In the genomic region with DNA sequence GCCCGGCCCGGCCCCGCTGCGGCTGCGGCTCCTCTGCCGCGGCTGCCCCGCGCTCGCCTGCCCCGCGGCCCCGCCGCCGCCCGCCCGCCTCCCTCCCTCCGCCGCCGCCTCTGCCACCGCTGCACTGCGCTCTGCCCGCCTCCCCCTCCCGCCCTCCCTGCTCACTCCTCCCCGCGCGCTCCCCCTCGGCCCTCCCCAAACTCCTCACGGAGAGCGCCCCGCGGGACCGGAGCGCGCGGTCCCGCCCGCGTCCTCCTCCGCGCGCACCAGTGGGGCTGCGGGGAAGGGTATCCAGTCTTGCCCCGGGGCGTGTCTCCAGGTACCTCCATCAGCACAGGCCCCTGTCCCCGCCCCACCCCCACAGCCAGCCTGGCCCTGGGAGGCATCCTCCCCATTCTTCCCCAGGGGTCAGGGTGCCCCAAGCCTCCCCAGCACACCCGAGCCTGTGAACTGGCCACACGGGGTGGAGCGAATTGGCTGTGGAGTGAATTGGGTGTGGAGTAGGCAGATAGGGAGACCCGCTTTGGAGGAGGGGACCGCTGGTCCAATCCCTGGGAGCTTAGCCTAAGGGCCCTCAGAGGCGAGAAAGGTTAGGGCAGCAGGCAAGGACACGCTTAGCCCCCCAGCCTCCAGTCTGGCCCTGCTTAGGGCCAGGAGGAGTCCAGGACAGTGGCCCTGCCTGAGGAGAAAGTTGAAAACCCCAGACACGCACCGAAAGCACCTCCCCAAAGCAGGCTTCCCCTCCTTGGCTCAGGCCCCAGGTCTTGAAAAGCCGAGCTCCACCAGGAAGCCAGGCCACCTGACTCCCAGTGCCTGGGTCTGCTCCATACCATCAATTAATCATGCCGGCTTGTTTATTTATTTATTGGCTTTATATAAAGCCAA, we compare ENCODE assay signal across 13 cellular contexts.
A peak's percentile ranks its signal among the peaks of the same experiment; 100 is the strongest.
DNase-seq lines count a peak whose midpoint lies in the region; ATAC-seq, FAIRE-seq and TF ChIP-seq lines count a peak whose summit lies in the region.
"Had no signal": no experiment of that assay in that cellular context is flagged by ENCODE, and none has a peak within 500 bp of the region (broad histone marks: within the 10 kb centered on the region; RNA-seq: fewer than 3 reads in every experiment).

No MANE protein-coding gene starts in this region.

- ATAC-seq in activated T-helper 17 cell treated with anti-CD3 and anti-CD28 coated beads, Interleukin-2, amount 50 U/mL, for 72 hours (replicated peaks): no peak
- no peak for ATAC-seq in HG02678 (IDR thresholded peaks at IDR 0.05; ENCODE audit: unreplicated experiment)

- no peaks in the 10 kb centered on the region for H3K36me3 ChIP-seq in testis (ENCODE audit: low read depth, missing control alignments)
- H3K36me3 ChIP-seq: HAP-1 had no signal

- H3K4me1 Mint-ChIP-seq in activated naive CD8-positive, alpha-beta T cell (ENCODE audit: low read depth): peaks cover 10% of the 10 kb centered on the region
- H3K4me1 Mint-ChIP-seq in activated naive CD8-positive, alpha-beta T cell treated with anti-CD3 and anti-CD28 coated beads for 36 hours: peaks cover 10% of the 10 kb centered on the region
- no peaks in the 10 kb centered on the region for H3K4me1 Mint-ChIP-seq in activated T-helper 17 cell treated with anti-CD3 and anti-CD28 coated beads, Interleukin-2, amount 50 U/mL, for 72 hours

- no peak for DNase-seq in activated naive CD8-positive, alpha-beta T cell treated with anti-CD3 and anti-CD28 coated beads for 36 hours
- DNase-seq in iPS-NIHi11 (ENCODE audit: low spot score): peak; percentile 24
- DNase-seq in testis: peak; percentile 23
- DNase-seq in activated CD4-positive, alpha-beta T cell treated with anti-CD3 and anti-CD28 coated beads for 48 hours: no peak
- no peak for DNase-seq in HTR-8/SVneo (ENCODE audit: insufficient read length, low spot score)
- DNase-seq: activated naive CD4-positive, alpha-beta T cell treated with anti-CD3 and anti-CD28 coated beads, Interleukin-2, amount 10 ng/mL, durations not matched to agents 7 days and 5 days; Caco-2; NCI-H2171; NK-92 treated with Interleukin-12 subunit alpha and Interleukin-12 subunit beta, amount 100 ng/mL, for 24 hours had no signal

- no peak for TF ChIP-seq POLR2A in testis (IDR thresholded peaks at IDR 0.05)

- H3K27ac Mint-ChIP-seq in activated naive CD8-positive, alpha-beta T cell: no peak overlapping the region
- H3K27ac Mint-ChIP-seq in activated naive CD8-positive, alpha-beta T cell treated with anti-CD3 and anti-CD28 coated beads for 36 hours: no peak overlapping the region
- H3K27ac Mint-ChIP-seq in activated T-helper 17 cell treated with anti-CD3 and anti-CD28 coated beads, Interleukin-2, amount 50 U/mL, for 72 hours: no peak overlapping the region
- H3K27ac Mint-ChIP-seq: activated naive CD4-positive, alpha-beta T cell treated with anti-CD3 and anti-CD28 coated beads, Interleukin-2, amount 10 ng/mL, durations not matched to agents 7 days and 5 days had no signal

- 6 to 30% methylated on average over 7 to 54 of the region's 57 CpGs for WGBS in testis, 2 donors

- H3K9me3 Mint-ChIP-seq in activated naive CD8-positive, alpha-beta T cell (ENCODE audit: low read depth): no peaks in the 10 kb centered on the region
- no peaks in the 10 kb centered on the region for H3K9me3 Mint-ChIP-seq in activated naive CD8-positive, alpha-beta T cell treated with anti-CD3 and anti-CD28 coated beads for 36 hours
- H3K9me3 Mint-ChIP-seq in activated T-helper 17 cell treated with anti-CD3 and anti-CD28 coated beads, Interleukin-2, amount 50 U/mL, for 72 hours: no peaks in the 10 kb centered on the region
- H3K9me3 Mint-ChIP-seq: activated naive CD4-positive, alpha-beta T cell treated with anti-CD3 and anti-CD28 coated beads, Interleukin-2, amount 10 ng/mL, durations not matched to agents 7 days and 5 days had no signal

- no peak overlapping the region for H3K4me3 ChIP-seq in testis
- H3K4me3 ChIP-seq: HAP-1 had no signal

- H3K4me3 Mint-ChIP-seq in activated naive CD8-positive, alpha-beta T cell: peak overlapping the region; percentile 36
- H3K4me3 Mint-ChIP-seq in activated naive CD8-positive, alpha-beta T cell treated with anti-CD3 and anti-CD28 coated beads for 36 hours: no peak overlapping the region
- H3K4me3 Mint-ChIP-seq in activated T-helper 17 cell treated with anti-CD3 and anti-CD28 coated beads, Interleukin-2, amount 50 U/mL, for 72 hours: peak overlapping the region; percentile 5
- H3K4me3 Mint-ChIP-seq: activated naive CD4-positive, alpha-beta T cell treated with anti-CD3 and anti-CD28 coated beads, Interleukin-2, amount 10 ng/mL, durations not matched to agents 7 days and 5 days had no signal

- H3K27ac ChIP-seq in testis: no peak overlapping the region

- intact Hi-C loops in testis (cut with DNase I; ENCODE audit: low total_unique reads): no loop called here

- no peak for TF ChIP-seq CTCF in testis (IDR thresholded peaks at IDR 0.05)

- no peak for FAIRE-seq in HTR-8/SVneo (lab: Jason Lieb, UNC)

- H3K4me1 ChIP-seq in testis: peaks cover 4% of the 10 kb centered on the region
- H3K4me1 ChIP-seq: Caco-2, HAP-1 had no signal

- no peaks in the 10 kb centered on the region for H3K27me3 ChIP-seq in testis

- no peaks in the 10 kb centered on the region for H3K36me3 Mint-ChIP-seq in activated naive CD8-positive, alpha-beta T cell
- H3K36me3 Mint-ChIP-seq in activated naive CD8-positive, alpha-beta T cell treated with anti-CD3 and anti-CD28 coated beads for 36 hours: no peaks in the 10 kb centered on the region
- H3K36me3 Mint-ChIP-seq in activated T-helper 17 cell treated with anti-CD3 and anti-CD28 coated beads, Interleukin-2, amount 50 U/mL, for 72 hours (ENCODE audit: low read depth): no peaks in the 10 kb centered on the region
- H3K36me3 Mint-ChIP-seq: activated naive CD4-positive, alpha-beta T cell treated with anti-CD3 and anti-CD28 coated beads, Interleukin-2, amount 10 ng/mL, durations not matched to agents 7 days and 5 days had no signal

- H3K27me3 Mint-ChIP-seq in activated naive CD8-positive, alpha-beta T cell: peaks cover 54% of the 10 kb centered on the region
- peaks cover 70% of the 10 kb centered on the region for H3K27me3 Mint-ChIP-seq in activated naive CD8-positive, alpha-beta T cell treated with anti-CD3 and anti-CD28 coated beads for 36 hours
- H3K27me3 Mint-ChIP-seq in activated T-helper 17 cell treated with anti-CD3 and anti-CD28 coated beads, Interleukin-2, amount 50 U/mL, for 72 hours: peaks cover 71% of the 10 kb centered on the region

- H3K9me3 ChIP-seq in testis: no peaks in the 10 kb centered on the region
- H3K9me3 ChIP-seq: Caco-2, HAP-1 had no signal

Comparison
In these comparisons a context has a peak if more than half of its experiments do, and no peak if none do; other contexts are left out.
1. DNase-seq: peak in iPS-NIHi11 (single experiment) and testis (single experiment); none in activated naive CD8-positive, alpha-beta T cell treated with anti-CD3 and anti-CD28 coated beads for 36 hours (single experiment), activated CD4-positive, alpha-beta T cell treated with anti-CD3 and anti-CD28 coated beads for 48 hours (single experiment) and HTR-8/SVneo (single experiment).